Comparison of ENCODE assay signal across 7 cellular contexts in genomic region chr5:22164918-22165748, GRCh38.
DNase-seq lines count a peak whose midpoint lies in the region; ATAC-seq, FAIRE-seq and TF ChIP-seq lines count a peak whose summit lies in the region.
"Not testable (repeated sequence)": the region's sequence is repeated elsewhere in the genome, so short reads cannot be mapped to it uniquely, and the experiment has no call there.

No MANE protein-coding gene starts in this region.

- TF ChIP-seq CTCF in WTC11 (IDR thresholded peaks at IDR 0.05); bronchial epithelial cell (IDR thresholded peaks at IDR 0.05; ENCODE audit: insufficient read depth, low read length, severe bottlenecking): not testable (repeated sequence)

- TF ChIP-seq POLR2A in GM12892 (IDR thresholded peaks at IDR 0.05; ENCODE audit: low read depth, low read length), result not testable (repeated sequence)

- H3K4me3 ChIP-seq in bronchial epithelial cell (ENCODE audit: low read depth, low read length), result not testable (repeated sequence)
- H3K4me3 ChIP-seq in neuronal stem cell (ENCODE audit: low read length in 2 of 2), result peak overlapping the region in 1 of 2 donors; percentile 14

- not testable (repeated sequence) for H3K14ac ChIP-seq in neuronal stem cell (ENCODE audit: low read length)

- not testable (repeated sequence) for H3K4me1 ChIP-seq in neuronal stem cell (ENCODE audit: control insufficient read depth in 2 of 2, insufficient read depth in 1 of 2, low read depth in 1 of 2, low read length in 2 of 2)

- H2BK5ac ChIP-seq in neuronal stem cell (ENCODE audit: low read length), result not testable (repeated sequence)

- ATAC-seq in WTC11, result peak; percentile 81
- peak; percentile 85 for ATAC-seq in esophagus mucosa

- not testable (repeated sequence) for H3K4me2 ChIP-seq in neuronal stem cell (ENCODE audit: insufficient read depth, low read length, poor library complexity, severe bottlenecking)

- H2BK12ac ChIP-seq in neuronal stem cell (ENCODE audit: low read length), result not testable (repeated sequence)

- H3K4ac ChIP-seq in neuronal stem cell (ENCODE audit: low read length), result not testable (repeated sequence)

- not testable (repeated sequence) for H3K4me3 Mint-ChIP-seq in WTC11

- not testable (repeated sequence) for H3K36me3 ChIP-seq in bronchial epithelial cell (ENCODE audit: control insufficient read depth, insufficient read depth, low read length); neuronal stem cell (replicated peaks in 1 of 2; ENCODE audit: control insufficient read depth in 2 of 2, insufficient read depth in 2 of 2, low read length in 2 of 2)

- H3K27me3 ChIP-seq in bronchial epithelial cell (ENCODE audit: control insufficient read depth, insufficient read depth, low read length); neuronal stem cell (ENCODE audit: control insufficient read depth in 3 of 3, insufficient read depth in 3 of 3, low read depth in 1 of 3, low read length in 3 of 3): not testable (repeated sequence)

- no CpG with 5 or more reads among the region's 7 CpGs for WGBS in neuronal stem cell (ENCODE audit: extremely low coverage in 2 of 2, insufficient read length in 2 of 2, insufficient replicate concordance in 1 of 2), 2 donors

- H3K36me3 Mint-ChIP-seq in WTC11, result not testable (repeated sequence)

- peak overlapping the region; percentile 18; the same call in 1 of the 2 replicates for H3K27ac Mint-ChIP-seq in WTC11

- not testable (repeated sequence) for H2BK120ac ChIP-seq in neuronal stem cell (ENCODE audit: low read depth, low read length)

- H3K79me1 ChIP-seq in neuronal stem cell (ENCODE audit: low read depth, low read length), result not testable (repeated sequence)

- not testable (repeated sequence) for H3K18ac ChIP-seq in neuronal stem cell (ENCODE audit: low read length)

- DNase-seq in GM12892 (ENCODE audit: insufficient read length); HTR-8/SVneo (ENCODE audit: insufficient read length, low spot score); WTC11 (ENCODE audit: low spot score); bronchial epithelial cell (ENCODE audit: low read depth): not testable (repeated sequence)
- DNase-seq in NCI-H345 (lab: John Stamatoyannopoulos, UW) (peak; percentile 10), neuronal stem cell (ENCODE audit: low spot score) (peak; percentile 23)

- not testable (repeated sequence) for H4K91ac ChIP-seq in neuronal stem cell (ENCODE audit: low read depth, low read length, poor library complexity)

- peaks cover 13% of the 10 kb centered on the region for H3K9me3 Mint-ChIP-seq in WTC11

- not testable (repeated sequence) for H3K23ac ChIP-seq in neuronal stem cell (ENCODE audit: low read depth, low read length, poor library complexity)

- H3K4me1 Mint-ChIP-seq in WTC11, result peaks cover 22% of the 10 kb centered on the region

- peak overlapping the region; percentile 32 for H2AFZ ChIP-seq in neuronal stem cell (ENCODE audit: low read length)

- not testable (repeated sequence) for H4K8ac ChIP-seq in neuronal stem cell (ENCODE audit: low read depth, low read length)

- H3K27ac ChIP-seq in neuronal stem cell (replicated peaks; ENCODE audit: low read length), result not testable (repeated sequence)

- POLR2A ChIA-PET in WTC11 (lab: Charles Lee), result not testable (repeated sequence)

- not testable (repeated sequence) for H2BK15ac ChIP-seq in neuronal stem cell (ENCODE audit: low read length)

- H3K27me3 Mint-ChIP-seq in WTC11 (ENCODE audit: low read depth), result not testable (repeated sequence)

- CTCF ChIA-PET in WTC11 (lab: Charles Lee), result not testable (repeated sequence)

- H3K9ac ChIP-seq in neuronal stem cell (ENCODE audit: low read depth, low read length, poor library complexity), result not testable (repeated sequence)

- H3K9me3 ChIP-seq in neuronal stem cell (replicated peaks in 1 of 2; ENCODE audit: control insufficient read depth in 2 of 2, insufficient read depth in 1 of 2, low read depth in 1 of 2, low read length in 2 of 2), result not testable (repeated sequence)

- not testable (repeated sequence) for H2AK5ac ChIP-seq in neuronal stem cell (ENCODE audit: low read depth, low read length)

- peak; percentile 50 for FAIRE-seq in GM12892 (lab: Jason Lieb, UNC)
- FAIRE-seq in HTR-8/SVneo (lab: Jason Lieb, UNC), result peak; percentile 90
- peak; percentile 83 for FAIRE-seq in bronchial epithelial cell (lab: Jason Lieb, UNC)
